Comparison of ENCODE assay signal across 21 cellular contexts in genomic region chr9:7622481-7622880, GRCh38.
"Had no signal": no experiment of that assay in that cellular context is flagged by ENCODE, and none has a peak within 500 bp of the region (broad histone marks: within the 10 kb centered on the region; RNA-seq: fewer than 3 reads in every experiment).

No MANE protein-coding gene starts in this region.

- DNase-seq: nephron progenitor cell; nucleus accumbens; pancreas; right cardiac atrium; right lobe of liver; sigmoid colon; small intestine; stimulated activated CD4-positive, alpha-beta T cell treated with anti-CD3 and anti-CD28 coated beads, Interleukin-15, amount 100 ng/mL, for 24 hours; stimulated activated CD4-positive, alpha-beta T cell treated with anti-CD3 and anti-CD28 coated beads, Interleukin-2, amount 100 ng/mL, for 24 hours; stimulated activated CD4-positive, alpha-beta T cell treated with anti-CD3 and anti-CD28 coated beads, Interleukin-2, amount 100 ng/mL, for 48 hours; stimulated activated CD4-positive, alpha-beta T cell treated with anti-CD3 and anti-CD28 coated beads, Interleukin-4, amount 100 ng/mL, for 24 hours; stimulated activated naive B cell treated with anti-CD40 and anti-IgM and Interleukin-4, amounts not matched to agents 10 μg/mL and 1 μg/mL and 100 μg/mL, for 72 hours; stimulated activated naive CD4-positive, alpha-beta T cell treated with Interleukin-2 at 50 U/mL for 16 hours; stomach; thyroid gland; trophoblast cell; upper lobe of left lung had no signal

- H3K4me3 ChIP-seq: pancreas, prostate gland, right lobe of liver, sigmoid colon, stomach, thoracic aorta, thyroid gland, tibial nerve, upper lobe of left lung, vagina had no signal
